Comparison of ENCODE assay signal across 23 cellular contexts in the genomic region with DNA sequence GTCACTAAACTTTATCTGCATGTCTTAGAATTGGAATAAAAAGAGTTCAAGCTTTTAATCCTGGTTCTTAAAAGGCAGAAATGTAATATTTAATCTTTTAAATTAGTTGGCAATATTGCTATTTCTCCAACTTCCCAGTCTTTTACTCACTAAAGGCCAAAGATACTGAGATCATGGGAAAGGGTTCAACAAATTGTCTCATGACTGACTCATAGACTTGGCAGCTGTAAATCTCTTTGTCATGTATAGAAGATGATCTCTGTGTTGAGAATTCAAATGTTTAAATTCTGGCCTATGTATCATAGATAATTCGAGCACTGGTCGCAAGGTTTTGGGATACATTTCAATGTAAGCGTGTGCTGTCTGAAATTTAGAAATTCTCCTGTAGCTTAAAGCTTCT. TPM values are rescaled to one million over a fixed set of nuclear protein-coding genes. Genes with fewer than 3 reads are reported as not detected.
A peak's percentile ranks its signal among the peaks of the same experiment; 100 is the strongest.
DNase-seq lines count a peak whose midpoint lies in the region; ATAC-seq, FAIRE-seq and TF ChIP-seq lines count a peak whose summit lies in the region.
"Had no signal": no experiment of that assay in that cellular context is flagged by ENCODE, and none has a peak within 500 bp of the region (broad histone marks: within the 10 kb centered on the region; RNA-seq: fewer than 3 reads in every experiment).

No MANE protein-coding gene starts in this region.

- no peaks in the 10 kb centered on the region for H3K36me3 ChIP-seq in HAP-1 (replicated peaks)
- H3K36me3 ChIP-seq: left lung had no signal

- H3K27ac ChIP-seq in epithelial cell of prostate, result no peak overlapping the region
- H3K27ac ChIP-seq: coronary artery, left lung, psoas muscle, SK-N-MC had no signal

- no peak overlapping the region for H3K4me3 ChIP-seq in HAP-1
- H3K4me3 ChIP-seq: coronary artery, left lung, psoas muscle, SK-N-MC had no signal

- H3K27me3 ChIP-seq in HAP-1 (ENCODE audit: low read depth), result peaks cover 3% of the 10 kb centered on the region; the same call in 1 of the 2 replicates
- H3K27me3 ChIP-seq: left lung had no signal

- no peak for TF ChIP-seq CTCF in omental fat pad (IDR thresholded peaks at IDR 0.05)

- DNase-seq in EH (ENCODE audit: low read depth) (peak; percentile 90), RCC 7860 (ENCODE audit: low spot score) (peak; percentile 65), epithelial cell of prostate (ENCODE audit: low read depth, low spot score) (peak; percentile 27), omental fat pad (ENCODE audit: low spot score) (no peak), HAP-1 (ENCODE audit: low spot score in 2 of 2) (no peak), HuH-7.5 (ENCODE audit: low spot score) (no peak), islet precursor cell (no peak)
- DNase-seq: activated CD4-positive, alpha-beta T cell treated with anti-CD3 and anti-CD28 coated beads, Interleukin-2, amount 50 U/mL, for 4 hours; activated naive CD8-positive, alpha-beta T cell treated with anti-CD3 and anti-CD28 coated beads, Interleukin-2, amount 10 ng/mL, durations not matched to agents 7 days and 5 days; activated T-cell treated with anti-CD3 and anti-CD28 coated beads, Interleukin-2, amount 50 U/mL, for 24 hours; C1 segment of cervical spinal cord; erythroblast; left lung; MM.1S; naive B cell; NCI-H187 treated with DMSO at 0.1 percent for 48 hours; NCI-H526; OCI-M1; psoas muscle had no signal

- peak; percentile 71 for FAIRE-seq in RCC 7860 (lab: Jason Lieb, UNC)
- FAIRE-seq: HTR-8/SVneo had no signal

- in situ Hi-C loops in HAP-1 (cut with MboI; ENCODE audit: low sequenced_read_pairs), result no loop called here

- H3K9me3 ChIP-seq in HAP-1, result no peaks in the 10 kb centered on the region
- H3K9me3 ChIP-seq: psoas muscle had no signal

- 0 out of 2 replicates have a peak, but pooled peaks cover 3% of the 10 kb centered on the region for H3K4me1 ChIP-seq in HAP-1
- H3K4me1 ChIP-seq: left lung had no signal

- ATAC-seq in omental fat pad (ENCODE audit: low FRiP score) (peak; percentile 21), GM21825 (IDR thresholded peaks at IDR 0.05; ENCODE audit: unreplicated experiment) (no peak)
- ATAC-seq: left lung, psoas muscle had no signal

RNA-seq across cellular contexts. Expression of gene STRAP, which starts 40.1 kb away (rescaled TPM):
- total RNA-seq in omental fat pad, result 10 to 100 TPM; 48.2 to 83.7 (median 68.1) TPM

RNA-seq across cellular contexts. Expression of gene EPS8, which starts 52.9 kb away (rescaled TPM):
- 100 to 1,000 TPM; 181 to 354 (median 226) TPM for total RNA-seq in omental fat pad

Comparison
In these comparisons a context has a peak if more than half of its experiments do, and no peak if none do; other contexts are left out.
1. DNase-seq: peak in EH (single experiment), RCC 7860 (single experiment) and epithelial cell of prostate (single experiment); none in omental fat pad (single experiment), HAP-1 (0 of 2), HuH-7.5 (single experiment) and islet precursor cell (single experiment).